In genomic region chr17:82863646-82863940, GRCh38 we compare ENCODE assay signal across 11 cellular contexts. TPM values are rescaled to one million over a fixed set of nuclear protein-coding genes. Genes with fewer than 3 reads are reported as not detected.
A peak's percentile ranks its signal among the peaks of the same experiment; 100 is the strongest.
DNase-seq lines count a peak whose midpoint lies in the region; ATAC-seq, FAIRE-seq and TF ChIP-seq lines count a peak whose summit lies in the region.
"Had no signal": no experiment of that assay in that cellular context is flagged by ENCODE, and none has a peak within 500 bp of the region (broad histone marks: within the 10 kb centered on the region; RNA-seq: fewer than 3 reads in every experiment).

No MANE protein-coding gene starts in this region.

- no peaks in the 10 kb centered on the region for H3K36me3 ChIP-seq in brain microvascular endothelial cell (replicated peaks)
- no peaks in the 10 kb centered on the region for H3K36me3 ChIP-seq in sigmoid colon
- H3K36me3 ChIP-seq: right lobe of liver had no signal

- WGBS in sigmoid colon, 2 donors, result 71 to 89% methylated on average over 4 of the region's 4 CpGs

- H3K36me3 Mint-ChIP-seq in endothelial cell (ENCODE audit: low read depth, unreplicated experiment), result no peaks in the 10 kb centered on the region

- ATAC-seq in HG02981 (IDR thresholded peaks at IDR 0.05; ENCODE audit: unreplicated experiment), result no peak

- H3K4me3 ChIP-seq in brain microvascular endothelial cell (ENCODE audit: low read depth, low read length) (no peak overlapping the region), sigmoid colon (no peak overlapping the region)
- H3K4me3 ChIP-seq: esophagus muscularis mucosa, right lobe of liver had no signal

- H3K27me3 Mint-ChIP-seq in endothelial cell (ENCODE audit: unreplicated experiment), result peaks cover 2% of the 10 kb centered on the region

- no peak overlapping the region for H3K4me3 Mint-ChIP-seq in endothelial cell (ENCODE audit: unreplicated experiment)

- peak; percentile 5 for TF ChIP-seq CTCF in brain microvascular endothelial cell (IDR thresholded peaks at IDR 0.05; ENCODE audit: low read depth, low read length, missing control alignments)
- TF ChIP-seq CTCF in sigmoid colon (IDR thresholded peaks at IDR 0.05), result no peak
- no peak for TF ChIP-seq CTCF in endothelial cell (IDR thresholded peaks at IDR 0.05; ENCODE audit: unreplicated experiment)

- TF ChIP-seq POLR2A in GM12891 (IDR thresholded peaks at IDR 0.05; ENCODE audit: low read depth, low read length) (no peak), sigmoid colon (IDR thresholded peaks at IDR 0.05) (no peak)

- H3K9me3 ChIP-seq in sigmoid colon, result no peaks in the 10 kb centered on the region
- H3K9me3 ChIP-seq: esophagus muscularis mucosa, right lobe of liver had no signal

- intact Hi-C loops in sigmoid colon (cut with DNase I), result no loop called here

- TF ChIP-seq EP300 in sigmoid colon (IDR thresholded peaks at IDR 0.05), result no peak

- no peaks in the 10 kb centered on the region for H3K9me3 Mint-ChIP-seq in endothelial cell (ENCODE audit: unreplicated experiment)

- H3K27ac Mint-ChIP-seq in endothelial cell (ENCODE audit: unreplicated experiment), result no peak overlapping the region

- H3K27ac ChIP-seq in brain microvascular endothelial cell (peak overlapping the region; percentile 1), sigmoid colon (peak overlapping the region in 3 of 4 donors; percentile 13 to 62 (median 36))
- H3K27ac ChIP-seq: esophagus muscularis mucosa, right lobe of liver had no signal

- peaks cover 0 to 27% (median 19%) of the 10 kb centered on the region in 4 donors for H3K4me1 ChIP-seq in sigmoid colon
- H3K4me1 ChIP-seq: right lobe of liver had no signal

- H3K4me1 Mint-ChIP-seq in endothelial cell (ENCODE audit: unreplicated experiment), result peaks cover 19% of the 10 kb centered on the region

- FAIRE-seq in GM12891 (lab: Jason Lieb, UNC), result no peak

- in situ Hi-C loops in brain microvascular endothelial cell (cut with HindIII; ENCODE audit: low pct_ligation_motif_present, low sequenced_read_pairs), result no loop called here

- no peaks in the 10 kb centered on the region for H3K27me3 ChIP-seq in brain microvascular endothelial cell (replicated peaks)
- no peaks in the 10 kb centered on the region for H3K27me3 ChIP-seq in sigmoid colon
- H3K27me3 ChIP-seq: esophagus muscularis mucosa, right lobe of liver had no signal

- no peak for DNase-seq in GM12891 (ENCODE audit: insufficient read length, low spot score)
- DNase-seq in NCI-H146 (lab: John Stamatoyannopoulos, UW), result peak; percentile 47
- no peak for DNase-seq in brain microvascular endothelial cell
- no peak for DNase-seq in sigmoid colon
- DNase-seq in mesenteric fat pad (ENCODE audit: low spot score), result no peak
- DNase-seq in endothelial cell (ENCODE audit: low spot score), result no peak
- DNase-seq: NCI-H1436, Right ventricle myocardium superior had no signal

TF ChIP-seq in GM12891, 5 proteins besides CTCF, POLR2A, EP300 and RAD21:
- TF ChIP-seq POU2F2 (IDR thresholded peaks at IDR 0.05; ENCODE audit: low read depth, low read length), result no peak
- TF ChIP-seq POLR2AphosphoS5 (IDR thresholded peaks at IDR 0.05; ENCODE audit: low read depth, low read length), result no peak
- TF ChIP-seq SPI1 (IDR thresholded peaks at IDR 0.05; ENCODE audit: low read depth, low read length), result 0 out of 2 replicates have a peak, but pooled peaks have one; percentile 3
- no peak for TF ChIP-seq PAX5 (IDR thresholded peaks at IDR 0.05; ENCODE audit: insufficient read depth, low read length, severe bottlenecking)
- TF ChIP-seq TAF1 (IDR thresholded peaks at IDR 0.05; ENCODE audit: low read depth, low read length), result no peak
TF ChIP-seq in GM12891: peak in this region for 1.

RNA-seq across cellular contexts. Expression of gene ZNF750, which starts 23.8 kb away (rescaled TPM):
- 0.04 TPM for polyA plus RNA-seq in GM12891 (2012; ENCODE audit: low read depth, missing spikeins)
- total RNA-seq in sigmoid colon, result not detected
- under 1 TPM in 1 of 3 donors, not detected in 2; 0.01 TPM for polyA plus RNA-seq in sigmoid colon
- total RNA-seq in mesenteric fat pad, result 0.26 TPM
- total RNA-seq in endothelial cell (ENCODE audit: unreplicated experiment), result 0.31 TPM
- total RNA-seq: esophagus muscularis mucosa, right lobe of liver had no signal
